ENCODE assay signal across 8 cellular contexts in the genomic region with DNA sequence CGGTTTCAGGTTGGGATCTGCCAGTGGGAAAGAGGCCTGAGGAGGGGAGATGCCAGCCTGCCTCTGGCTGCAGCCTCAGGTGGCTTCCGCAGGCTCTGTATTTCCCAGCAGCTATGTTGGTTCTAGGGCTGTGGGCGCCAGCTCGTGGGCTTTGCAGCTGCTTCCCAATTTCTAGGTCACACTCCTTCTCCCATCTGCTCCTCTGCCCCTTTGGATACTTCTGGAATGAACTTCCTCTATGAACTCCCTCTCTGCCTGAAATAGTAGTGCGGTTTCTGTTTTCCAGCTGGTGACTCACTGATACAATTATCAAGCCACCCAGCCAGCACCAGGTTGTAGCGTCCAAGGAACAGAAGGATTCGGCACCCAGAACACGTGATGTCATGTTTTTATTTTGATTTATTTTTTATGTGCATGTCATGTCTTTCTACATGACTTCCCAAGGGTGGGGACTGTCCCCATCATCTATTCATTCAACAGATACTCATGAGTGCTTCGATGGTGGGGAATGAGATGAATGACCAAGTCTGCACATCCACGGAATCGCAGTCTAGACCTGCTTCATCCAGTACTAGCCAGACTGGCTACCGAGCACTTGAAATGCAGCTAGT. TPM values are rescaled to one million over a fixed set of nuclear protein-coding genes. Genes with fewer than 3 reads are reported as not detected.
A peak's percentile ranks its signal among the peaks of the same experiment; 100 is the strongest.
DNase-seq lines count a peak whose midpoint lies in the region; ATAC-seq, FAIRE-seq and TF ChIP-seq lines count a peak whose summit lies in the region.

No MANE protein-coding gene starts in this region.

- CTCF ChIA-PET in GM10248 (lab: Yijun Ruan, JAX) = no interaction called here

- intact Hi-C loops in pancreas (cut with DNase I) = no loop called here

- ATAC-seq in pancreas = peak in 3 of 4 donors; percentile 38 to 73 (median 58)

- 66 to 73% methylated on average over 12 of the region's 12 CpGs for WGBS in pancreas, 2 donors

- peaks cover 0 to 32% (median 5%) of the 10 kb centered on the region in 3 donors for H3K4me1 ChIP-seq in pancreas

- no peaks in the 10 kb centered on the region for H3K27me3 ChIP-seq in pancreas

- no peaks in the 10 kb centered on the region for H3K9me3 ChIP-seq in pancreas

- H3K4me3 ChIP-seq in fibroblast of mammary gland (ENCODE audit: control insufficient read depth, low read depth, low read length) = no peak overlapping the region
- H3K4me3 ChIP-seq in pancreas = no peak overlapping the region

- FAIRE-seq in RCC 7860 (lab: Jason Lieb, UNC) = peak; percentile 92
- FAIRE-seq in pancreas (lab: Jason Lieb, UNC) = no peak

- POLR2A ChIA-PET in GM10248 (lab: Yijun Ruan, JAX) = no interaction called here

- DNase-seq in DMS153 treated with DMSO at 0.1 percent for 48 hours (lab: John Stamatoyannopoulos, UW; ENCODE audit: unreplicated experiment) (peak; percentile 13), RCC 7860 (ENCODE audit: low spot score) (peak; percentile 95), fibroblast of mammary gland (ENCODE audit: low read depth) (peak; percentile 71), pancreas (peak in 2 of 6 donors; percentile 38 to 58), SIG-M5 (lab: John Stamatoyannopoulos, UW) (no peak), NCI-H748 treated with DMSO at 0.1 percent for 48 hours (lab: John Stamatoyannopoulos, UW) (no peak), GM10248 (ENCODE audit: extremely low spot score) (no peak)
- DNase-seq in stimulated activated CD4-positive, alpha-beta T cell treated with anti-CD3 and anti-CD28 coated beads, Interleukin-4, amount 100 ng/mL, for 4 hours = no peak

- H3K36me3 ChIP-seq in pancreas = no peaks in the 10 kb centered on the region

- H3K27ac ChIP-seq in pancreas = peak overlapping the region in 2 of 4 donors; percentile 76 to 78

- TF ChIP-seq CTCF in fibroblast of mammary gland (conservative IDR thresholded peaks at IDR 0.05; ENCODE audit: control insufficient read depth, insufficient read depth, low read depth, low read length) = no peak
- no peak for TF ChIP-seq CTCF in pancreas (IDR thresholded peaks at IDR 0.05)
- no peak for TF ChIP-seq CTCF in GM10248 (IDR thresholded peaks at IDR 0.05; ENCODE audit: control extremely low read depth, extremely low read depth, low read depth, missing control alignments)

RNA-seq across cellular contexts. Expression of a gene that starts 38.0 kb away (rescaled TPM):
- 10 to 100 TPM in 3 of 6 donors, 1 to 10 TPM in 3; 3.7 to 92.6 (median 10.6) TPM for total RNA-seq in pancreas
- 10 to 100 TPM in 1 of 2 donors, 1 to 10 TPM in 1; 9.2 to 12.9 TPM for polyA plus RNA-seq in pancreas

Comparison
In these comparisons a context has a peak if more than half of its experiments do, and no peak if none do; other contexts are left out.
1. DNase-seq: peak in DMS153 treated with DMSO at 0.1 percent for 48 hours (single experiment), RCC 7860 (single experiment) and fibroblast of mammary gland (single experiment); none in SIG-M5 (single experiment), NCI-H748 treated with DMSO at 0.1 percent for 48 hours (single experiment), GM10248 (single experiment) and stimulated activated CD4-positive, alpha-beta T cell treated with anti-CD3 and anti-CD28 coated beads, Interleukin-4, amount 100 ng/mL, for 4 hours (0 of 2).